In the genomic region with DNA sequence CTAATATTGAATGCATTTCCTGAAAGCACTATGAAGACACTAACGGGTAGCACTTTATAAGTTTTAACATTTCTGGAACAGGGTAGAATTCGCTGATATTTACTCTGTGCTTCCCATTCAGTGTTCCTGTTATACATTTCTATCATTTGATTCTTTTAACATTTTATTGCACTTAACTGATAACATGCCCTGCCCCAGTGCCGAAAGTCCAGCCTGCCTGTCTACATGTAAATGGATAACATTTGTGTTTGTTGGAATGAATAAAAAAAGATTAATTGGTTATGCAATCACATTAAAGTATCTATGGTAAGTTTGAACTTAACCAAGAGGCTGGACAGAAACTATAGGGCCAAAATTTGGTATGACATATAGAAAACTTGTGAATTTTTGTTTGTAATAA, we compare ENCODE assay signal across 1 cellular context.
TF ChIP-seq lines count a peak whose summit lies in the region.

No MANE protein-coding gene starts in this region.

TF ChIP-seq in HepG2, 621 proteins besides CTCF, POLR2A, EP300 and RAD21:
- TF ChIP-seq ZSCAN20 (CRISPR knock-in tag; IDR thresholded peaks at IDR 0.05; ENCODE audit: borderline replicate concordance) (no peak), CEBPB (IDR thresholded peaks at IDR 0.05; ENCODE audit: borderline replicate concordance, low read depth, low read length) (0 out of 2 replicates have a peak, but pooled peaks have one; percentile 11)
